In the genomic region with DNA sequence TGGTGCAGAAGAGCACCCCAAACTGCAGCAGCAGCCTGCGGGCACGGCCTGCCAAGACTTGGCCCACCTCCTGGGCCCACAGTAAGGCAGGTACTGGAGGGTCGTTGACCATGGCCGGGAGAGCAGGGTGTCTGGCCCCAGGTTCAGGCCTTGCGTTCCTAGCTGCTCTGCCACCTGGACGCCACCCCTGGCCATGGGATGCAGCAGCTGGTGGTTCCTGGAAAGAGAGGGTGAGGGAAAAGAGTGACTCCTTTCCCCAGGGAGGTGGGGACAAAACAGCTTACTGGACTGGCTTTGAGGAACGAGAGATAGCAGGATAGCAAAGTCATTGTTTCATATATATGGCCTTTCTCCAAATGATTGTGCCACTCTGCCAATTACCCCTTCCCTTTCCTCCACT, we compare ENCODE assay signal across 8 cellular contexts. TPM values are rescaled to one million over a fixed set of nuclear protein-coding genes. Genes with fewer than 3 reads are reported as not detected.
DNase-seq lines count a peak whose midpoint lies in the region; ATAC-seq and TF ChIP-seq lines count a peak whose summit lies in the region.

No MANE protein-coding gene starts in this region.

- no peaks in the 10 kb centered on the region for H3K9me3 ChIP-seq in iPS-18a (ENCODE audit: control insufficient read depth, low read depth, low read length)
- no peaks in the 10 kb centered on the region for H3K9me3 ChIP-seq in stomach smooth muscle (ENCODE audit: control insufficient read depth in 2 of 2, low read length in 2 of 2)

- H3K4me3 Mint-ChIP-seq in activated T-helper 17 cell treated with anti-CD3 and anti-CD28 coated beads, Interleukin-2, amount 50 U/mL, for 72 hours: peak overlapping the region; percentile 80

- H3K79me2 ChIP-seq in ACC112 (ENCODE audit: control insufficient read depth, insufficient read depth, low read length, unreplicated experiment): no peaks in the 10 kb centered on the region

- peaks cover 50% of the 10 kb centered on the region for H3K36me3 Mint-ChIP-seq in activated T-helper 17 cell treated with anti-CD3 and anti-CD28 coated beads, Interleukin-2, amount 50 U/mL, for 72 hours (ENCODE audit: low read depth)

- H3K4me3 ChIP-seq in ACC112 (ENCODE audit: low read depth, low read length) (peak overlapping the region; percentile 75), HFF-Myc (replicated peaks; ENCODE audit: low read depth, low read length) (peak overlapping the region; percentile 70), iPS-18a (ENCODE audit: low read length) (peak overlapping the region; percentile 87), stomach smooth muscle (ENCODE audit: low read length in 2 of 2) (peak overlapping the region; percentile 58 to 88)

- peaks cover 30% of the 10 kb centered on the region for H3K4me1 Mint-ChIP-seq in activated T-helper 17 cell treated with anti-CD3 and anti-CD28 coated beads, Interleukin-2, amount 50 U/mL, for 72 hours

- no peak for DNase-seq in HFF-Myc (ENCODE audit: extremely low read depth, low read depth)
- no peak for DNase-seq in stimulated activated CD4-positive, alpha-beta T cell treated with anti-CD3 and anti-CD28 coated beads, Interleukin-12 subunit alpha, Interleukin-12 subunit beta, amount 100 ng/mL, for 4 hours

- H3K27me3 ChIP-seq in ACC112 (ENCODE audit: insufficient read depth, low read length) (no peaks in the 10 kb centered on the region), iPS-18a (ENCODE audit: control insufficient read depth, insufficient read depth, low read length) (no peaks in the 10 kb centered on the region), stomach smooth muscle (ENCODE audit: control insufficient read depth in 1 of 2, insufficient read depth in 2 of 2, low read length in 2 of 2) (no peaks in the 10 kb centered on the region)

- H3K27me3 Mint-ChIP-seq in activated T-helper 17 cell treated with anti-CD3 and anti-CD28 coated beads, Interleukin-2, amount 50 U/mL, for 72 hours: no peaks in the 10 kb centered on the region

- H3K4me1 ChIP-seq in ACC112 (ENCODE audit: control insufficient read depth, insufficient read depth, low read length, unreplicated experiment): peaks cover 26% of the 10 kb centered on the region
- H3K4me1 ChIP-seq in iPS-18a (ENCODE audit: control insufficient read depth, low read depth, low read length): peaks cover 23% of the 10 kb centered on the region
- H3K4me1 ChIP-seq in stomach smooth muscle (ENCODE audit: control insufficient read depth, insufficient read depth, low read length): peaks cover 46% of the 10 kb centered on the region

- peak overlapping the region; percentile 30 for H2AFZ ChIP-seq in ACC112 (ENCODE audit: low read length, unreplicated experiment)

- no peak for TF ChIP-seq CTCF in HFF-Myc (IDR thresholded peaks at IDR 0.05; ENCODE audit: low read depth, low read length, missing control alignments)

- H3K36me3 ChIP-seq in ACC112 (ENCODE audit: insufficient read depth, low read length): peaks cover 15% of the 10 kb centered on the region
- H3K36me3 ChIP-seq in iPS-18a (ENCODE audit: control insufficient read depth, low read depth, low read length): peaks cover 6% of the 10 kb centered on the region
- H3K36me3 ChIP-seq in stomach smooth muscle (ENCODE audit: control insufficient read depth in 2 of 2, insufficient read depth in 2 of 2, low read length in 2 of 2): peaks cover 0 to 9% of the 10 kb centered on the region in 2 donors

- ATAC-seq in activated T-helper 17 cell treated with anti-CD3 and anti-CD28 coated beads, Interleukin-2, amount 50 U/mL, for 72 hours (replicated peaks): no peak
- ATAC-seq in HG03045 (IDR thresholded peaks at IDR 0.05; ENCODE audit: unreplicated experiment) (no peak), GM18907 (IDR thresholded peaks at IDR 0.05; ENCODE audit: unreplicated experiment) (no peak)

- H3K27ac Mint-ChIP-seq in activated T-helper 17 cell treated with anti-CD3 and anti-CD28 coated beads, Interleukin-2, amount 50 U/mL, for 72 hours: peak overlapping the region; percentile 46

- H3K9ac ChIP-seq in iPS-18a (ENCODE audit: low read length): peak overlapping the region; percentile 78
- H3K9ac ChIP-seq in stomach smooth muscle (ENCODE audit: low read length in 2 of 2): peak overlapping the region; percentile 47 to 84

- H3K9me3 Mint-ChIP-seq in activated T-helper 17 cell treated with anti-CD3 and anti-CD28 coated beads, Interleukin-2, amount 50 U/mL, for 72 hours: no peaks in the 10 kb centered on the region

- H3K27ac ChIP-seq in ACC112 (ENCODE audit: low read depth, low read length) (peak overlapping the region; percentile 66), iPS-18a (ENCODE audit: low read length) (peak overlapping the region; percentile 66), stomach smooth muscle (ENCODE audit: low read length) (peak overlapping the region; percentile 91)

RNA-seq across cellular contexts. Expression of a gene that starts 1.8 kb away (rescaled TPM):
- total RNA-seq in activated T-helper 17 cell treated with anti-CD3 and anti-CD28 coated beads, Interleukin-2, amount 50 U/mL, for 72 hours: 10 to 100 TPM; 31.1 to 39.2 TPM

RNA-seq across cellular contexts. Expression of a gene that starts 2.1 kb away (rescaled TPM):
- not detected for total RNA-seq in activated T-helper 17 cell treated with anti-CD3 and anti-CD28 coated beads, Interleukin-2, amount 50 U/mL, for 72 hours

RNA-seq across cellular contexts. Expression of a gene that starts 16.1 kb away (rescaled TPM):
- total RNA-seq in activated T-helper 17 cell treated with anti-CD3 and anti-CD28 coated beads, Interleukin-2, amount 50 U/mL, for 72 hours: under 1 TPM; 0.45 to 0.56 TPM

RNA-seq across cellular contexts. Expression of a gene that starts 21.9 kb away (rescaled TPM):
- 10 to 100 TPM; 54.0 to 60.1 TPM for total RNA-seq in activated T-helper 17 cell treated with anti-CD3 and anti-CD28 coated beads, Interleukin-2, amount 50 U/mL, for 72 hours

RNA-seq across cellular contexts. Expression of a gene that starts 22.9 kb away (rescaled TPM):
- 10 to 100 TPM; 49.9 to 56.2 TPM for total RNA-seq in activated T-helper 17 cell treated with anti-CD3 and anti-CD28 coated beads, Interleukin-2, amount 50 U/mL, for 72 hours
